21 cellular contexts compared by ENCODE assay signal in genomic region chr2:54663424-54664030, GRCh38. TPM values are rescaled to one million over a fixed set of nuclear protein-coding genes. Genes with fewer than 3 reads are reported as not detected.
DNase-seq lines count a peak whose midpoint lies in the region; ATAC-seq, FAIRE-seq and TF ChIP-seq lines count a peak whose summit lies in the region.
"Had no signal": no experiment of that assay in that cellular context is flagged by ENCODE, and none has a peak within 500 bp of the region (broad histone marks: within the 10 kb centered on the region; RNA-seq: fewer than 3 reads in every experiment).

No MANE protein-coding gene starts in this region.

- H3K9me3 ChIP-seq in GM12878 (replicated peaks; ENCODE audit: control insufficient read depth, insufficient read depth, low read length) = no peaks in the 10 kb centered on the region

- peak; percentile 30; the same call in 1 of the 2 replicates for TF ChIP-seq POLR2A in GM12891 (IDR thresholded peaks at IDR 0.05; ENCODE audit: low read depth, low read length)
- TF ChIP-seq POLR2A in GM12878 (IDR thresholded peaks at IDR 0.05; ENCODE audit: low read depth, low read length) = 0 out of 2 replicates have a peak, but pooled peaks have one; percentile 26

- H3K79me2 ChIP-seq in GM12878 (ENCODE audit: control insufficient read depth, insufficient read depth, low read length) = no peaks in the 10 kb centered on the region

- intact Hi-C loops in GM12878 (cut with micrococcal nuclease; ENCODE audit: unreplicated experiment) = no loop called here

- TF ChIP-seq CTCF in GM12878 (IDR thresholded peaks at IDR 0.05 in 2 of 3, conservative IDR thresholded peaks at IDR 0.05 in 1 of 3; ENCODE audit: control insufficient read depth in 2 of 3, extremely low read depth in 1 of 3, insufficient read depth in 1 of 3, low read depth in 3 of 3, low read length in 3 of 3) = no peak

- H3K9me3 Mint-ChIP-seq in activated T-cell treated with anti-CD3 and anti-CD28 coated beads, Interleukin-2, amount 50 U/mL, for 72 hours = no peaks in the 10 kb centered on the region
- H3K9me3 Mint-ChIP-seq in memory B cell = no peaks in the 10 kb centered on the region
- H3K9me3 Mint-ChIP-seq in activated naive CD4-positive, alpha-beta T cell treated with anti-CD3 and anti-CD28 coated beads, Interleukin-2, amount 50 U/mL, for 72 hours = no peaks in the 10 kb centered on the region
- H3K9me3 Mint-ChIP-seq: IgD-negative memory B cell had no signal

- no peak overlapping the region for H3K4me3 ChIP-seq in GM12878

- H3K27ac ChIP-seq in GM12878 (ENCODE audit: control insufficient read depth, insufficient read depth) = no peak overlapping the region

- H3K4me1 ChIP-seq in GM12878 (ENCODE audit: control insufficient read depth, insufficient read depth, low read length) = no peaks in the 10 kb centered on the region

- peaks cover 40 to 66% of the 10 kb centered on the region in 2 experiments for H3K36me3 ChIP-seq in GM12878 (ENCODE audit: control insufficient read depth in 2 of 2, insufficient read depth in 2 of 2, low read length in 1 of 2)

- WGBS in GM12878 (ENCODE audit: insufficient coverage, insufficient replicate concordance, low lambda C conversion rate, missing lambda C conversion rate) = 93% methylated on average over 13 of the region's 13 CpGs

- peaks cover 10 to 52% of the 10 kb centered on the region in 2 donors for H3K36me3 Mint-ChIP-seq in activated T-cell treated with anti-CD3 and anti-CD28 coated beads, Interleukin-2, amount 50 U/mL, for 72 hours (ENCODE audit: insufficient read depth in 2 of 2)
- peaks cover 43% of the 10 kb centered on the region for H3K36me3 Mint-ChIP-seq in memory B cell
- H3K36me3 Mint-ChIP-seq in activated naive CD4-positive, alpha-beta T cell treated with anti-CD3 and anti-CD28 coated beads, Interleukin-2, amount 50 U/mL, for 72 hours = peaks cover 28 to 34% of the 10 kb centered on the region in 2 donors

- in situ Hi-C loops in GM12878 (cut with MboI) = no loop called here

- FAIRE-seq in GM12891 (lab: Jason Lieb, UNC) = no peak
- FAIRE-seq in GM12878 (lab: Jason Lieb, UNC) = no peak
- FAIRE-seq: HTR-8/SVneo had no signal

- no peak for TF ChIP-seq EP300 in GM12878 (IDR thresholded peaks at IDR 0.05; ENCODE audit: borderline replicate concordance in 1 of 2, control insufficient read depth in 1 of 2, low read depth in 2 of 2, low read length in 2 of 2)

- CTCF ChIA-PET in GM12878 (lab: Yijun Ruan, JAX) = interaction anchor here (1.0 to 5.6 kb wide), 6 partner anchors 9 to 140 kb away, joined by 3 to 225 read pairs (median 5); no protein-coding TSS in a partner anchor

- TF ChIP-seq RAD21 in GM12878 (IDR thresholded peaks at IDR 0.05; ENCODE audit: insufficient read depth, low read depth, low read length) = no peak

- peak overlapping the region; percentile 51 for H3K27ac Mint-ChIP-seq in activated T-cell treated with anti-CD3 and anti-CD28 coated beads, Interleukin-2, amount 50 U/mL, for 72 hours
- peak overlapping the region; percentile 62 for H3K27ac Mint-ChIP-seq in memory B cell
- no peak overlapping the region for H3K27ac Mint-ChIP-seq in activated naive CD4-positive, alpha-beta T cell treated with anti-CD3 and anti-CD28 coated beads, Interleukin-2, amount 50 U/mL, for 72 hours
- H3K27ac Mint-ChIP-seq: B cell had no signal

- RAD21 ChIA-PET in GM12878 (lab: Charles Lee; ENCODE audit: unreplicated experiment) = interaction anchor here (0.7 to 4.4 kb wide), 4 partner anchors 9 to 140 kb away, joined by 3 to 135 read pairs (median 16); no protein-coding TSS in a partner anchor

- no peak overlapping the region for H2AFZ ChIP-seq in GM12878 (ENCODE audit: control insufficient read depth, low read depth, low read length)

- ATAC-seq in activated T-cell treated with anti-CD3 and anti-CD28 coated beads, Interleukin-2, amount 50 U/mL, for 72 hours (replicated peaks in 1 of 2) = no peak
- ATAC-seq in GM12878 = no peak
- no peak for ATAC-seq in memory B cell (ENCODE audit: low read depth)
- no peak for ATAC-seq in GM18498 (IDR thresholded peaks at IDR 0.05; ENCODE audit: unreplicated experiment)
- ATAC-seq in activated naive CD4-positive, alpha-beta T cell treated with anti-CD3 and anti-CD28 coated beads, Interleukin-2, amount 50 U/mL, for 72 hours = no peak
- ATAC-seq: HCT116 had no signal

- H4K20me1 ChIP-seq in GM12878 (ENCODE audit: control insufficient read depth, insufficient read depth) = no peaks in the 10 kb centered on the region

- no peak overlapping the region for H3K4me2 ChIP-seq in GM12878 (ENCODE audit: control insufficient read depth, insufficient read depth)

- no peak for DNase-seq in activated T-cell treated with anti-CD3 and anti-CD28 coated beads, Interleukin-2, amount 50 U/mL, for 72 hours
- no peak for DNase-seq in activated T-cell treated with anti-CD3 and anti-CD28 coated beads, Interleukin-2, amount 50 U/mL, for 1 hour
- DNase-seq in GM12891 (ENCODE audit: insufficient read length, low spot score) (no peak), GM12878 (ENCODE audit: low read depth, low spot score) (no peak), memory B cell (ENCODE audit: low spot score in 2 of 2) (no peak), DMS79 (lab: John Stamatoyannopoulos, UW) (no peak)
- DNase-seq in activated naive CD4-positive, alpha-beta T cell treated with anti-CD3 and anti-CD28 coated beads, Interleukin-2, amount 50 U/mL, for 72 hours (ENCODE audit: low spot score in 2 of 2) = no peak
- DNase-seq: COR-L47, GDM1, GOT3, Kasumi-1, NCI-H1092 treated with DMSO at 0.1 percent for 48 hours, NCI-H2081, NCI-H510A, NCI-H774, SHP77 had no signal

- H3K4me3 Mint-ChIP-seq in activated T-cell treated with anti-CD3 and anti-CD28 coated beads, Interleukin-2, amount 50 U/mL, for 72 hours = no peak overlapping the region
- no peak overlapping the region for H3K4me3 Mint-ChIP-seq in memory B cell
- H3K4me3 Mint-ChIP-seq: B cell, IgD-negative memory B cell had no signal

- no peaks in the 10 kb centered on the region for H3K27me3 Mint-ChIP-seq in activated T-cell treated with anti-CD3 and anti-CD28 coated beads, Interleukin-2, amount 50 U/mL, for 72 hours (ENCODE audit: low read depth)
- no peaks in the 10 kb centered on the region for H3K27me3 Mint-ChIP-seq in memory B cell
- H3K27me3 Mint-ChIP-seq: B cell, IgD-negative memory B cell had no signal

- no peak overlapping the region for H3K9ac ChIP-seq in GM12878 (ENCODE audit: control insufficient read depth, insufficient read depth, low read length)

- H3K27me3 ChIP-seq in GM12878 (replicated peaks in 1 of 2; ENCODE audit: control insufficient read depth in 2 of 2, insufficient read depth in 2 of 2, low read length in 1 of 2) = no peaks in the 10 kb centered on the region

- peaks cover 5% of the 10 kb centered on the region for H3K4me1 Mint-ChIP-seq in activated T-cell treated with anti-CD3 and anti-CD28 coated beads, Interleukin-2, amount 50 U/mL, for 72 hours (ENCODE audit: low read depth)
- H3K4me1 Mint-ChIP-seq in memory B cell = peaks cover 4% of the 10 kb centered on the region
- H3K4me1 Mint-ChIP-seq: B cell, IgD-negative memory B cell had no signal

- no TSS peak for BruUV-seq in GM12878 (replicated peaks; lab: Mats Ljungman, UMichigan)

- POLR2A ChIA-PET in GM12878 (lab: Charles Lee) = interaction anchor here (0.6 to 0.8 kb wide), 3 partner anchors 9 to 931 kb away, joined by 3 to 5 read pairs (median 5); no protein-coding TSS in a partner anchor

- SMC1A ChIA-PET in GM12878 (lab: Charles Lee; ENCODE audit: uncharacterized antibody, unreplicated experiment) = interaction anchor here (0.8 to 9.3 kb wide), 9 partner anchors 9 to 140 kb away, joined by 3 to 187 read pairs (median 5); no protein-coding TSS in a partner anchor

TF ChIP-seq in GM12891, 5 proteins besides CTCF, POLR2A, EP300 and RAD21:
- TF ChIP-seq TAF1 (IDR thresholded peaks at IDR 0.05; ENCODE audit: low read depth, low read length) = no peak
- TF ChIP-seq SPI1 (IDR thresholded peaks at IDR 0.05; ENCODE audit: low read depth, low read length) = no peak
- no peak for TF ChIP-seq PAX5 (IDR thresholded peaks at IDR 0.05; ENCODE audit: insufficient read depth, low read length, severe bottlenecking)
- TF ChIP-seq POU2F2 (IDR thresholded peaks at IDR 0.05; ENCODE audit: low read depth, low read length) = no peak
- TF ChIP-seq POLR2AphosphoS5 (IDR thresholded peaks at IDR 0.05; ENCODE audit: low read depth, low read length) = no peak; the same call in 1 of the 2 replicates
TF ChIP-seq in GM12891: peak in this region for 0.

TF ChIP-seq in GM12878, 131 proteins besides CTCF, POLR2A, EP300 and RAD21 (continues in another document):
- no peak for TF ChIP-seq KLF5 (IDR thresholded peaks at IDR 0.05; ENCODE audit: partially characterized antibody)
- TF ChIP-seq NR2C2 (IDR thresholded peaks at IDR 0.05; ENCODE audit: borderline replicate concordance, control insufficient read depth, insufficient read length, low read depth) = no peak
- no peak for TF ChIP-seq SMAD1 (IDR thresholded peaks at IDR 0.05; ENCODE audit: low read depth, partially characterized antibody)
- no peak for TF ChIP-seq PML (IDR thresholded peaks at IDR 0.05; ENCODE audit: low read length)

RNA-seq across cellular contexts. Expression of gene EML6, which starts 59.9 kb away (rescaled TPM):
- 1 to 10 TPM in 1 of 2 donors, under 1 TPM in 1; 0.96 to 2.0 TPM for total RNA-seq in activated T-cell treated with anti-CD3 and anti-CD28 coated beads, Interleukin-2, amount 50 U/mL, for 72 hours
- polyA plus RNA-seq in GM12891 (2012; ENCODE audit: low read depth, missing spikeins) = 0.01 TPM
- total RNA-seq in GM12878 (2013; cell fraction: nucleolus; rRNA removed) = 0.08 and 0.12 TPM in 2 replicates
- total RNA-seq in GM12878 (2014; rRNA removed) = 0.11 and 1.1 TPM in 2 replicates
- 0.09 and 0.18 TPM in 2 replicates for total RNA-seq in GM12878 (2014; rRNA removed; fragmentation: Illumina TruSeq; extraction: Trizol)
- total RNA-seq in GM12878 (2021) = 0.32 and 0.36 TPM in 2 replicates
- polyA plus RNA-seq in GM12878 (2011; ENCODE audit: low read depth) = 0.34 TPM
- 0.07 and 0.23 TPM in 2 replicates for polyA plus RNA-seq in GM12878 (2011; rRNA removed)
- 0.32 and 0.33 TPM in 2 replicates for polyA plus RNA-seq in GM12878 (2011; cell fraction: cytosol; rRNA removed)
- polyA plus RNA-seq in GM12878 (2011; cell fraction: nucleus; rRNA removed) = 0.61 and 1.1 TPM in 2 replicates
- 0.23 and 0.44 TPM in 2 replicates for polyA plus RNA-seq in GM12878 (2012)
- 0.10 and 0.12 TPM in 2 replicates for polyA plus RNA-seq in GM12878 (2014; fragmentation: Illumina TruSeq; extraction: Trizol)
- polyA plus RNA-seq in GM12878 (2014; fragmentation: Nextera tagmentation; extraction: Ambion mirVana) = under 1 TPM; 0.29 to 0.35 TPM
- 0.10 and 0.33 TPM in 2 replicates for polyA plus RNA-seq in GM12878 (2014; rRNA removed)
- under 1 TPM; 0.19 to 0.67 TPM for polyA plus RNA-seq in GM12878 (2016; fragmentation: Nextera tagmentation; extraction: Ambion mirVana)
- polyA minus RNA-seq in GM12878 (2011; rRNA and poly(A)+ RNA removed) = 0.05 and 0.44 TPM in 2 replicates
- not detected in 2 replicates for polyA minus RNA-seq in GM12878 (2011; cell fraction: cytosol; rRNA and poly(A)+ RNA removed)
- polyA minus RNA-seq in GM12878 (2011; cell fraction: nucleus; rRNA and poly(A)+ RNA removed) = 0.24 and 0.67 TPM in 2 replicates
- 1 to 10 TPM in 1 of 2 donors, under 1 TPM in 1; 0.30 to 2.4 TPM for total RNA-seq in activated naive CD4-positive, alpha-beta T cell treated with anti-CD3 and anti-CD28 coated beads, Interleukin-2, amount 50 U/mL, for 72 hours

Comparison
In these comparisons a context has a peak if more than half of its experiments do, and no peak if none do; other contexts are left out.
1. H3K27ac Mint-ChIP-seq: peak in activated T-cell treated with anti-CD3 and anti-CD28 coated beads, Interleukin-2, amount 50 U/mL, for 72 hours (single experiment) and memory B cell (single experiment); none in activated naive CD4-positive, alpha-beta T cell treated with anti-CD3 and anti-CD28 coated beads, Interleukin-2, amount 50 U/mL, for 72 hours (0 of 2).